ENCODE assay signal across 8 cellular contexts in the genomic region with DNA sequence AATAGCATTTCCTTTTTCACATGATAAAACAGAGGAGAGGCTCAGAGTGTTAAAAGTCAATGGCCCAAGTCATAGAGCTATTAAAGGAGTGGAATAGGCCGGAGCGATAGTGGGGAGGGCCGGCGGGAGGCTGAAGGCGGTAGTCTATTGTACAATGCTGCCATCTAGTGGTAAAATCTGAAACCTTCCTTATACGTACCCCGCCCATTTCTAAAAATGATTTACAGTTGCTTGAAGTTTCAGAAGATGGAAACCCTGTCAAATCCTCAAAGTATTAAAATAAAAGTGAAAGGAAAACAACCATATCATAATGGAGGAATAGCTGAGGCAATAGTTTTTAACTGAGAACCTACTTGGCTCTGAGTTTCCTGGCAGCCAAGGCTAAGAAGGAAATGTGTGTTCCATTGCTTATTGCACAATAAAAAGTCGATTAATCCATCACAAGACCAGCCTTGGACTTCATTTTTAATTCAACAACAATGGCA.
DNase-seq lines count a peak whose midpoint lies in the region; ATAC-seq and TF ChIP-seq lines count a peak whose summit lies in the region.

No MANE protein-coding gene starts in this region.

- H3K27ac Mint-ChIP-seq in nephron progenitor cell: no peak overlapping the region

- H3K36me3 Mint-ChIP-seq in nephron progenitor cell (ENCODE audit: low read depth): no peaks in the 10 kb centered on the region

- peak; percentile 85 for TF ChIP-seq CTCF in nephron progenitor cell (IDR thresholded peaks at IDR 0.05)

- peaks cover 20% of the 10 kb centered on the region for H3K4me1 Mint-ChIP-seq in nephron progenitor cell

- peaks cover 8% of the 10 kb centered on the region for H3K27me3 Mint-ChIP-seq in nephron progenitor cell (ENCODE audit: low read depth, poor library complexity)

- peak; percentile 57 for ATAC-seq in HG03103 (IDR thresholded peaks at IDR 0.05; ENCODE audit: low read depth, unreplicated experiment)

- DNase-seq in DMS53 (lab: John Stamatoyannopoulos, UW) (peak; percentile 86), GM19240 (ENCODE audit: insufficient read length, low spot score) (peak; percentile 42), NCI-H2171 (lab: John Stamatoyannopoulos, UW) (peak; percentile 9), fibroblast of gingiva (ENCODE audit: low read depth) (peak; percentile 41), nephron progenitor cell (peak; percentile 58), islet precursor cell (no peak)
- peak; percentile 18 to 28 for DNase-seq in activated CD4-positive, alpha-beta T cell treated with anti-CD3 and anti-CD28 coated beads for 4 hours

- no peak overlapping the region for H3K4me3 Mint-ChIP-seq in nephron progenitor cell

- peaks cover 5% of the 10 kb centered on the region for H3K9me3 Mint-ChIP-seq in nephron progenitor cell
